Comparison of ENCODE assay signal across 8 cellular contexts in genomic region chr3:81339040-81339845, GRCh38.
DNase-seq lines count a peak whose midpoint lies in the region; ATAC-seq and TF ChIP-seq lines count a peak whose summit lies in the region.

No MANE protein-coding gene starts in this region.

- no peaks in the 10 kb centered on the region for H3F3A ChIP-seq in SU-DHL-6 (ENCODE audit: insufficient read depth)

- H3K4me3 Mint-ChIP-seq in T-helper 17 cell, result no peak overlapping the region
- no peak overlapping the region for H3K4me3 Mint-ChIP-seq in effector memory CD8-positive, alpha-beta T cell

- no peaks in the 10 kb centered on the region for H3K9me3 ChIP-seq in SU-DHL-6 (ENCODE audit: insufficient read depth, low read length)
- no peaks in the 10 kb centered on the region for H3K9me3 ChIP-seq in lower lobe of right lung
- H3K9me3 ChIP-seq in T-helper 17 cell (ENCODE audit: control insufficient read depth, low read length, poor library complexity, severe bottlenecking), result no peaks in the 10 kb centered on the region

- H3K4me3 ChIP-seq in SU-DHL-6 (ENCODE audit: insufficient read depth, low read length, poor library complexity, severe bottlenecking) (no peak overlapping the region), lower lobe of right lung (no peak overlapping the region)

- no peak overlapping the region for H3K4me2 ChIP-seq in SU-DHL-6 (ENCODE audit: low read depth, low read length, poor library complexity, severe bottlenecking)

- no peak overlapping the region for H3K9ac ChIP-seq in SU-DHL-6 (ENCODE audit: low read length)

- H3K36me3 Mint-ChIP-seq in T-helper 17 cell (ENCODE audit: low read depth), result no peaks in the 10 kb centered on the region
- no peaks in the 10 kb centered on the region for H3K36me3 Mint-ChIP-seq in effector memory CD8-positive, alpha-beta T cell (ENCODE audit: insufficient read depth)

- H3K9me3 Mint-ChIP-seq in effector memory CD8-positive, alpha-beta T cell, result peaks cover 0 to 4% of the 10 kb centered on the region in 2 donors

- H3K27ac Mint-ChIP-seq in T-helper 17 cell, result no peak overlapping the region
- H3K27ac Mint-ChIP-seq in effector memory CD8-positive, alpha-beta T cell, result no peak overlapping the region

- no peaks in the 10 kb centered on the region for H3K4me1 Mint-ChIP-seq in T-helper 17 cell
- H3K4me1 Mint-ChIP-seq in effector memory CD8-positive, alpha-beta T cell (ENCODE audit: low read depth in 2 of 2), result no peaks in the 10 kb centered on the region

- no peaks in the 10 kb centered on the region for H3K27me3 Mint-ChIP-seq in T-helper 17 cell
- no peaks in the 10 kb centered on the region for H3K27me3 Mint-ChIP-seq in effector memory CD8-positive, alpha-beta T cell

- intact Hi-C loops in lower lobe of right lung (cut with DNase I), result no loop called here

- H3K27me3 ChIP-seq in SU-DHL-6 (ENCODE audit: low read length) (no peaks in the 10 kb centered on the region), lower lobe of right lung (ENCODE audit: low read depth) (no peaks in the 10 kb centered on the region)

- no peaks in the 10 kb centered on the region for H3K79me2 ChIP-seq in SU-DHL-6 (ENCODE audit: insufficient read depth, low read length)

- TF ChIP-seq CTCF in C4-2B (conservative IDR thresholded peaks at IDR 0.05) (peak; percentile 76), SU-DHL-6 (IDR thresholded peaks at IDR 0.05; ENCODE audit: insufficient read depth, low read length, poor library complexity, severe bottlenecking) (peak; percentile 63), lower lobe of right lung (IDR thresholded peaks at IDR 0.05) (peak; percentile 30)

- H3K9me2 ChIP-seq in SU-DHL-6 (replicated peaks; ENCODE audit: insufficient read depth, low read length), result no peaks in the 10 kb centered on the region

- DNase-seq in lower lobe of right lung (no peak), T-helper 17 cell (no peak)
- DNase-seq in activated CD8-positive, alpha-beta memory T cell treated with anti-CD3 and anti-CD28 coated beads, Interleukin-2, amount 50 U/mL, for 4 hours, result no peak
- DNase-seq in effector memory CD8-positive, alpha-beta T cell, result no peak

- H3K4me1 ChIP-seq in lower lobe of right lung, result no peaks in the 10 kb centered on the region

- no peaks in the 10 kb centered on the region for H4K20me1 ChIP-seq in SU-DHL-6 (ENCODE audit: low read depth, low read length)

- ATAC-seq in GM19395 (IDR thresholded peaks at IDR 0.05; ENCODE audit: unreplicated experiment) (peak; percentile 93), HG03196 (IDR thresholded peaks at IDR 0.05; ENCODE audit: unreplicated experiment) (peak; percentile 81), lower lobe of right lung (peak; percentile 37 to 39), T-helper 17 cell (no peak)
- ATAC-seq in effector memory CD8-positive, alpha-beta T cell (replicated peaks), result no peak

- H3K27ac ChIP-seq in C4-2B (no peak overlapping the region), SU-DHL-6 (ENCODE audit: low read depth, low read length) (no peak overlapping the region), lower lobe of right lung (no peak overlapping the region)

- no peak overlapping the region for H2AFZ ChIP-seq in SU-DHL-6 (ENCODE audit: low read depth, low read length, severe bottlenecking)

- H3K36me3 ChIP-seq in SU-DHL-6 (ENCODE audit: low read length) (no peaks in the 10 kb centered on the region), lower lobe of right lung (no peaks in the 10 kb centered on the region)

Comparison
In these comparisons a context has a peak if more than half of its experiments do, and no peak if none do; other contexts are left out.
1. ATAC-seq: peak in GM19395 (single experiment), HG03196 (single experiment) and lower lobe of right lung (2 of 2); none in T-helper 17 cell (single experiment) and effector memory CD8-positive, alpha-beta T cell (single experiment).
2. Peak in every context shown above with its lines, with median percentiles within 50 percentile points of each other: CTCF ChIP-seq.